21 cellular contexts compared by ENCODE assay signal in genomic region chr15:100536733-100537132, GRCh38. TPM values are rescaled to one million over a fixed set of nuclear protein-coding genes. Genes with fewer than 3 reads are reported as not detected.
DNase-seq lines count a peak whose midpoint lies in the region; TF ChIP-seq lines count a peak whose summit lies in the region.
"Had no signal": no experiment of that assay in that cellular context is flagged by ENCODE, and none has a peak within 500 bp of the region (broad histone marks: within the 10 kb centered on the region; RNA-seq: fewer than 3 reads in every experiment).

No MANE protein-coding gene starts in this region.

- peak; percentile 37 for DNase-seq in NOMO-1 treated with DMSO at 0.1 percent for 48 hours (lab: John Stamatoyannopoulos, UW; ENCODE audit: unreplicated experiment)
- no peak for DNase-seq in NOMO-1 treated with dmso at 0.1 percent for 144 hours (lab: John Stamatoyannopoulos, UW; ENCODE audit: unreplicated experiment)
- DNase-seq in epithelial cell of esophagus (ENCODE audit: low read depth), result peak; percentile 81
- DNase-seq in vagina (ENCODE audit: extremely low spot score in 2 of 2), result no peak
- no peak for DNase-seq in activated CD4-positive, alpha-beta T cell treated with anti-CD3 and anti-CD28 coated beads, Interleukin-2, amount 10 ng/mL, durations not matched to agents 24 days and 14 days
- no peak for DNase-seq in activated CD4-positive, CD25-positive, alpha-beta regulatory T cell (lab: John Stamatoyannopoulos, UW)
- DNase-seq: 8988T; CD4-positive, alpha-beta T cell; COR-L47; DMS79; NCI-H1092 treated with DMSO at 0.1 percent for 48 hours; NCI-H1436 treated with DMSO at 0.1 percent for 48 hours; NCI-H1930; NCI-H226; NCI-H524; NCI-H774; NK-92 treated with Interleukin-12 subunit alpha and Interleukin-12 subunit beta, amount 100 ng/mL, for 24 hours had no signal

- H3K36me3 ChIP-seq in neutrophil (no peaks in the 10 kb centered on the region), vagina (no peaks in the 10 kb centered on the region)
- H3K36me3 ChIP-seq: SJSA1 had no signal

- intact Hi-C loops in vagina (cut with DNase I), result no loop called here
- intact Hi-C loops in activated CD4-positive, alpha-beta T cell treated with anti-CD3 and anti-CD28 coated beads, Interleukin-2, amount 10 ng/mL, durations not matched to agents 24 days and 14 days (cut with micrococcal nuclease), result no loop called here

- H3K4me3 Mint-ChIP-seq in activated CD4-positive, alpha-beta T cell treated with anti-CD3 and anti-CD28 coated beads, Interleukin-2, amount 10 ng/mL, durations not matched to agents 24 days and 14 days, result no peak overlapping the region
- H3K4me3 Mint-ChIP-seq: CD4-positive, alpha-beta T cell had no signal

- H3K4me3 ChIP-seq in epithelial cell of esophagus (ENCODE audit: low read length) (no peak overlapping the region), neutrophil (ENCODE audit: low read depth in 1 of 2, low read length in 1 of 2) (peak overlapping the region in 1 of 2 experiments; percentile 1), vagina (no peak overlapping the region)
- H3K4me3 ChIP-seq: SJSA1 had no signal

- TF ChIP-seq CTCF in epithelial cell of esophagus (IDR thresholded peaks at IDR 0.05; ENCODE audit: insufficient read depth, low read depth, low read length, missing control alignments) (no peak), neutrophil (IDR thresholded peaks at IDR 0.05) (no peak), vagina (IDR thresholded peaks at IDR 0.05) (no peak)

- H3K27ac ChIP-seq in neutrophil, result peak overlapping the region; percentile 78
- no peak overlapping the region for H3K27ac ChIP-seq in vagina
- H3K27ac ChIP-seq: SJSA1 had no signal

- TF ChIP-seq POLR2A in vagina (IDR thresholded peaks at IDR 0.05), result no peak

- peaks cover 47 to 63% of the 10 kb centered on the region in 2 experiments for H3K4me1 ChIP-seq in neutrophil (ENCODE audit: control insufficient read depth in 1 of 2, insufficient read depth in 1 of 2, low read depth in 1 of 2, low read length in 1 of 2)
- H3K4me1 ChIP-seq in vagina, result peaks cover 6% of the 10 kb centered on the region
- H3K4me1 ChIP-seq: SJSA1 had no signal

- H3K36me3 Mint-ChIP-seq in activated CD4-positive, alpha-beta T cell treated with anti-CD3 and anti-CD28 coated beads, Interleukin-2, amount 10 ng/mL, durations not matched to agents 24 days and 14 days (ENCODE audit: low read depth), result no peaks in the 10 kb centered on the region

- H3K27ac Mint-ChIP-seq in activated CD4-positive, alpha-beta T cell treated with anti-CD3 and anti-CD28 coated beads, Interleukin-2, amount 10 ng/mL, durations not matched to agents 24 days and 14 days, result no peak overlapping the region
- H3K27ac Mint-ChIP-seq: CD4-positive, alpha-beta T cell had no signal

- H3K9me3 Mint-ChIP-seq in activated CD4-positive, alpha-beta T cell treated with anti-CD3 and anti-CD28 coated beads, Interleukin-2, amount 10 ng/mL, durations not matched to agents 24 days and 14 days, result peaks cover 6% of the 10 kb centered on the region

- no peaks in the 10 kb centered on the region for H3K4me1 Mint-ChIP-seq in activated CD4-positive, alpha-beta T cell treated with anti-CD3 and anti-CD28 coated beads, Interleukin-2, amount 10 ng/mL, durations not matched to agents 24 days and 14 days

- H3K27me3 Mint-ChIP-seq in activated CD4-positive, alpha-beta T cell treated with anti-CD3 and anti-CD28 coated beads, Interleukin-2, amount 10 ng/mL, durations not matched to agents 24 days and 14 days, result peaks cover 2% of the 10 kb centered on the region

- H3K27me3 ChIP-seq in neutrophil (no peaks in the 10 kb centered on the region), vagina (no peaks in the 10 kb centered on the region)

- H3K9me3 ChIP-seq in neutrophil, result no peaks in the 10 kb centered on the region
- no peaks in the 10 kb centered on the region for H3K9me3 ChIP-seq in vagina
- H3K9me3 ChIP-seq: SJSA1 had no signal

RNA-seq across cellular contexts. Expression of gene CERS3, which starts 8.0 kb away (rescaled TPM):
- total RNA-seq in vagina, result 43.5 TPM
- 0.21 and 0.40 TPM in 2 replicates for total RNA-seq in activated CD4-positive, alpha-beta T cell treated with anti-CD3 and anti-CD28 coated beads, Interleukin-2, amount 10 ng/mL, durations not matched to agents 24 days and 14 days
- total RNA-seq: MCF 10A, Right ventricle myocardium inferior, SJSA1 had no signal

Comparison
In these comparisons a context has a peak if more than half of its experiments do, and no peak if none do; other contexts are left out.
1. DNase-seq: peak in NOMO-1 treated with DMSO at 0.1 percent for 48 hours (single experiment) and epithelial cell of esophagus (single experiment); none in NOMO-1 treated with dmso at 0.1 percent for 144 hours (single experiment), vagina (0 of 2), activated CD4-positive, alpha-beta T cell treated with anti-CD3 and anti-CD28 coated beads, Interleukin-2, amount 10 ng/mL, durations not matched to agents 24 days and 14 days (single experiment) and activated CD4-positive, CD25-positive, alpha-beta regulatory T cell (0 of 4).
2. RNA of gene CERS3, which starts 8.0 kb away (total RNA-seq): 43.5 TPM in vagina (single experiment); 0.21 to 0.40 TPM in activated CD4-positive, alpha-beta T cell treated with anti-CD3 and anti-CD28 coated beads, Interleukin-2, amount 10 ng/mL, durations not matched to agents 24 days and 14 days; every median in the first group is over 10 times any median in the second.